Comparison of ENCODE assay signal across 39 cellular contexts in genomic region chr3:183837894-183838293, GRCh38. TPM values are rescaled to one million over a fixed set of nuclear protein-coding genes. Genes with fewer than 3 reads are reported as not detected.
"Had no signal": no experiment of that assay in that cellular context is flagged by ENCODE, and none has a peak within 500 bp of the region (broad histone marks: within the 10 kb centered on the region; RNA-seq: fewer than 3 reads in every experiment).

No MANE protein-coding gene starts in this region.

- H3K4me1 Mint-ChIP-seq: activated B cell treated with CpG ODN at 0.5 μM for 24 hours; activated naive CD4-positive, alpha-beta T cell treated with anti-CD3 and anti-CD28 coated beads, Interleukin-2, amount 10 ng/mL, durations not matched to agents 7 days and 5 days; activated naive CD4-positive, alpha-beta T cell treated with anti-CD3 and anti-CD28 coated beads, Interleukin-2, amount 50 U/mL, for 24 hours; activated naive CD8-positive, alpha-beta T cell treated with anti-CD3 and anti-CD28 coated beads, Interleukin-2, amount 10 ng/mL, durations not matched to agents 7 days and 5 days; activated naive CD8-positive, alpha-beta T cell treated with anti-CD3 and anti-CD28 coated beads, Interleukin-2, amount 50 U/mL, for 24 hours; central memory CD8-positive, alpha-beta T cell had no signal

- H3K4me3 Mint-ChIP-seq: activated B cell treated with CpG ODN at 0.5 μM for 24 hours; activated CD4-positive, alpha-beta memory T cell treated with anti-CD3 and anti-CD28 coated beads for 36 hours; activated CD4-positive, alpha-beta T cell treated with anti-CD3 and anti-CD28 coated beads, Interleukin-2, amount 10 ng/mL, durations not matched to agents 24 days and 14 days; activated CD8-positive, alpha-beta memory T cell treated with anti-CD3 and anti-CD28 coated beads, Interleukin-2, amount 10 ng/mL, durations not matched to agents 7 days and 5 days; activated CD8-positive, alpha-beta T cell treated with anti-CD3 and anti-CD28 coated beads for 36 hours; activated naive CD4-positive, alpha-beta T cell treated with anti-CD3 and anti-CD28 coated beads, Interleukin-2, amount 10 ng/mL, durations not matched to agents 7 days and 5 days; activated naive CD4-positive, alpha-beta T cell treated with anti-CD3 and anti-CD28 coated beads, Interleukin-2, amount 50 U/mL, for 24 hours; activated naive CD8-positive, alpha-beta T cell; activated naive CD8-positive, alpha-beta T cell treated with anti-CD3 and anti-CD28 coated beads, Interleukin-2, amount 10 ng/mL, durations not matched to agents 7 days and 5 days; activated naive CD8-positive, alpha-beta T cell treated with anti-CD3 and anti-CD28 coated beads, Interleukin-2, amount 50 U/mL, for 24 hours; activated T-cell treated with anti-CD3 and anti-CD28 coated beads, Interleukin-2, amount 50 U/mL, for 72 hours; activated T-helper 1 cell treated with anti-CD3 and anti-CD28 coated beads, Interleukin-12 subunit alpha, Interleukin-12 subunit beta, Interleukin-2, Interleukin-4 antibody, amounts not matched to agents 30 ng/mL and 10 ng/mL and 1 ng/mL, durations not matched to agents 14 hours and 24 hours and 36 hours; brain; central memory CD8-positive, alpha-beta T cell; T-helper 1 cell treated with Interleukin-12 subunit alpha and Interleukin-12 subunit beta and Interleukin-4 antibody, amounts not matched to agents 30 μg/mL and 1 μg/mL, for 36 hours; T-helper 2 cell treated with Interferon-gamma antibody and Interleukin-4, amounts not matched to agents 5 μg/mL and 100 μg/mL, for 36 hours had no signal

- H3K27ac Mint-ChIP-seq: activated B cell treated with CpG ODN at 0.5 μM for 24 hours; activated CD4-positive, alpha-beta memory T cell treated with anti-CD3 and anti-CD28 coated beads for 36 hours; activated CD4-positive, alpha-beta T cell treated with anti-CD3 and anti-CD28 coated beads, Interleukin-2, amount 10 ng/mL, durations not matched to agents 24 days and 14 days; activated CD8-positive, alpha-beta memory T cell treated with anti-CD3 and anti-CD28 coated beads, Interleukin-2, amount 10 ng/mL, durations not matched to agents 7 days and 5 days; activated CD8-positive, alpha-beta T cell treated with anti-CD3 and anti-CD28 coated beads for 36 hours; activated naive CD4-positive, alpha-beta T cell treated with anti-CD3 and anti-CD28 coated beads, Interleukin-2, amount 10 ng/mL, durations not matched to agents 7 days and 5 days; activated naive CD4-positive, alpha-beta T cell treated with anti-CD3 and anti-CD28 coated beads, Interleukin-2, amount 50 U/mL, for 24 hours; activated naive CD8-positive, alpha-beta T cell; activated naive CD8-positive, alpha-beta T cell treated with anti-CD3 and anti-CD28 coated beads, Interleukin-2, amount 10 ng/mL, durations not matched to agents 7 days and 5 days; activated naive CD8-positive, alpha-beta T cell treated with anti-CD3 and anti-CD28 coated beads, Interleukin-2, amount 50 U/mL, for 24 hours; activated T-cell treated with anti-CD3 and anti-CD28 coated beads, Interleukin-2, amount 50 U/mL, for 72 hours; activated T-helper 2 cell treated with anti-CD3 and anti-CD28 coated beads, Interferon-gamma antibody, Interleukin-2, Interleukin-4, amounts not matched to agents 10 μg/mL and 5 μg/mL and 100 μg/mL, durations not matched to agents 14 hours and 24 hours and 36 hours; T-helper 1 cell treated with Interleukin-12 subunit alpha and Interleukin-12 subunit beta and Interleukin-4 antibody, amounts not matched to agents 30 μg/mL and 1 μg/mL, for 36 hours; T-helper 2 cell treated with Interferon-gamma antibody and Interleukin-4, amounts not matched to agents 5 μg/mL and 100 μg/mL, for 36 hours had no signal

- H3K4me1 ChIP-seq: ascending aorta had no signal

- H3K9me3 Mint-ChIP-seq: activated B cell treated with CpG ODN at 0.5 μM for 24 hours; activated CD4-positive, alpha-beta memory T cell treated with anti-CD3 and anti-CD28 coated beads for 36 hours; activated CD4-positive, alpha-beta T cell treated with anti-CD3 and anti-CD28 coated beads, Interleukin-2, amount 10 ng/mL, durations not matched to agents 24 days and 14 days; activated CD8-positive, alpha-beta T cell treated with anti-CD3 and anti-CD28 coated beads for 36 hours; activated naive CD4-positive, alpha-beta T cell treated with anti-CD3 and anti-CD28 coated beads, Interleukin-2, amount 10 ng/mL, durations not matched to agents 7 days and 5 days; activated naive CD4-positive, alpha-beta T cell treated with anti-CD3 and anti-CD28 coated beads, Interleukin-2, amount 50 U/mL, for 24 hours; activated naive CD8-positive, alpha-beta T cell treated with anti-CD3 and anti-CD28 coated beads, Interleukin-2, amount 10 ng/mL, durations not matched to agents 7 days and 5 days; activated naive CD8-positive, alpha-beta T cell treated with anti-CD3 and anti-CD28 coated beads, Interleukin-2, amount 50 U/mL, for 24 hours; activated T-cell treated with anti-CD3 and anti-CD28 coated beads, Interleukin-2, amount 50 U/mL, for 72 hours; activated T-helper 1 cell treated with anti-CD3 and anti-CD28 coated beads, Interleukin-12 subunit alpha, Interleukin-12 subunit beta, Interleukin-2, Interleukin-4 antibody, amounts not matched to agents 30 ng/mL and 10 ng/mL and 1 ng/mL, durations not matched to agents 14 hours and 24 hours and 36 hours; activated T-helper 2 cell treated with anti-CD3 and anti-CD28 coated beads, Interferon-gamma antibody, Interleukin-2, Interleukin-4, amounts not matched to agents 10 μg/mL and 5 μg/mL and 100 μg/mL, durations not matched to agents 14 hours and 24 hours and 36 hours; brain; central memory CD8-positive, alpha-beta T cell; T-helper 1 cell treated with Interleukin-12 subunit alpha and Interleukin-12 subunit beta and Interleukin-4 antibody, amounts not matched to agents 30 μg/mL and 1 μg/mL, for 36 hours; T-helper 2 cell treated with Interferon-gamma antibody and Interleukin-4, amounts not matched to agents 5 μg/mL and 100 μg/mL, for 36 hours had no signal

- DNase-seq: activated B cell treated with CpG ODN at 0.5 μM for 24 hours; activated CD4-positive, alpha-beta T cell treated with anti-CD3 and anti-CD28 coated beads for 4 hours; activated CD4-positive, alpha-beta T cell treated with anti-CD3 and anti-CD28 coated beads, Interleukin-2, amount 10 ng/mL, durations not matched to agents 24 days and 14 days; activated CD4-positive, alpha-beta T cell treated with anti-CD3 and anti-CD28 coated beads, Interleukin-2, amount 50 U/mL, for 1 hour; activated CD4-positive, alpha-beta T cell treated with anti-CD3 and anti-CD28 coated beads, Interleukin-2, amount 50 U/mL, for 4 hours; activated CD4-positive, CD25-positive, alpha-beta regulatory T cell treated with anti-CD3 and anti-CD28 coated beads, Interleukin-2, amount 50 U/mL, for 72 hours; activated CD8-positive, alpha-beta memory T cell treated with anti-CD3 and anti-CD28 coated beads, Interleukin-2, amount 10 ng/mL, durations not matched to agents 7 days and 5 days; activated CD8-positive, alpha-beta T cell treated with anti-CD3 and anti-CD28 coated beads for 36 hours; activated effector memory CD4-positive, alpha-beta T cell treated with Interleukin-2 at 50 U/mL for 16 hours; activated gamma-delta T cell; activated naive CD4-positive, alpha-beta T cell treated with anti-CD3 and anti-CD28 coated beads, Interleukin-2, amount 10 ng/mL, durations not matched to agents 7 days and 5 days; activated naive CD4-positive, alpha-beta T cell treated with Interleukin-2 at 50 U/mL for 16 hours; activated naive CD8-positive, alpha-beta T cell treated with anti-CD3 and anti-CD28 coated beads, Interleukin-2, amount 10 ng/mL, durations not matched to agents 7 days and 5 days; activated naive CD8-positive, alpha-beta T cell treated with anti-CD3 and anti-CD28 coated beads, Interleukin-2, amount 50 U/mL, for 24 hours; activated T-cell treated with anti-CD3 and anti-CD28 coated beads for 4 hours; activated T-cell treated with anti-CD3 and anti-CD28 coated beads, Interleukin-2, amount 50 U/mL, for 1 hour; activated T-cell treated with anti-CD3 and anti-CD28 coated beads, Interleukin-2, amount 50 U/mL, for 72 hours; amygdala; anterior cingulate cortex; caudate nucleus; cerebellar nuclear complex; SW 1271; T-helper 1 cell; T-helper 2 cell; T-helper 9 cell had no signal

- H3K27me3 ChIP-seq: ascending aorta, cardiac muscle cell had no signal

- FAIRE-seq: bronchial epithelial cell, TTC549 had no signal

- H3K9me3 ChIP-seq: ascending aorta had no signal

- H3K4me3 ChIP-seq: ascending aorta, cardiac muscle cell had no signal

- H3K27ac ChIP-seq: ascending aorta, cardiac muscle cell, VCaP had no signal

- ATAC-seq: activated CD8-positive, alpha-beta memory T cell treated with anti-CD3 and anti-CD28 coated beads, Interleukin-2, amount 10 ng/mL, durations not matched to agents 7 days and 5 days; activated CD8-positive, alpha-beta T cell treated with anti-CD3 and anti-CD28 coated beads for 36 hours; activated naive CD8-positive, alpha-beta T cell treated with anti-CD3 and anti-CD28 coated beads, Interleukin-2, amount 50 U/mL, for 24 hours had no signal

RNA-seq across cellular contexts. Expression of gene MAP6D1, which starts 12.5 kb away (rescaled TPM):
- total RNA-seq: ascending aorta had no signal
